ENCODE assay signal across 10 cellular contexts in genomic region chr6:135129139-135129867, GRCh38. TPM values are rescaled to one million over a fixed set of nuclear protein-coding genes. Genes with fewer than 3 reads are reported as not detected.
DNase-seq lines count a peak whose midpoint lies in the region; ATAC-seq, FAIRE-seq and TF ChIP-seq lines count a peak whose summit lies in the region.
"Had no signal": no experiment of that assay in that cellular context is flagged by ENCODE, and none has a peak within 500 bp of the region (broad histone marks: within the 10 kb centered on the region; RNA-seq: fewer than 3 reads in every experiment).

No MANE protein-coding gene starts in this region.

- H3K4me3 ChIP-seq in OCI-LY3 (ENCODE audit: low read length), result peak overlapping the region; percentile 18
- H3K4me3 ChIP-seq: skin epidermis had no signal

- no peak for FAIRE-seq in D721Med (lab: Jason Lieb, UNC)

- no peaks in the 10 kb centered on the region for H3K9me3 ChIP-seq in OCI-LY3 (ENCODE audit: insufficient read depth, low read length)

- H3K36me3 Mint-ChIP-seq in naive thymus-derived CD8-positive, alpha-beta T cell, result no peaks in the 10 kb centered on the region
- no peaks in the 10 kb centered on the region for H3K36me3 Mint-ChIP-seq in type B pancreatic cell

- DNase-seq in naive thymus-derived CD8-positive, alpha-beta T cell, result peak in 3 of 10 donors; percentile 26 to 33 (median 30)
- DNase-seq in D721Med (ENCODE audit: insufficient read length, low spot score) (no peak), type B pancreatic cell (ENCODE audit: extremely low spot score, unreplicated experiment) (no peak), DMS53 (lab: John Stamatoyannopoulos, UW) (no peak), DMS 273 treated with DMSO at 0.1 percent for 48 hours (lab: John Stamatoyannopoulos, UW) (no peak)
- DNase-seq: anterior cingulate cortex had no signal

- H3K79me2 ChIP-seq in OCI-LY3 (ENCODE audit: low read length), result no peaks in the 10 kb centered on the region

- peaks cover 8% of the 10 kb centered on the region for H3K36me3 ChIP-seq in OCI-LY3 (replicated peaks; ENCODE audit: low read depth, low read length)

- H3K4me1 ChIP-seq in OCI-LY3 (ENCODE audit: low read length), result peaks cover 23% of the 10 kb centered on the region

- peak overlapping the region; percentile 52 for H3K4me2 ChIP-seq in OCI-LY3 (ENCODE audit: low read length)

- no peaks in the 10 kb centered on the region for H3K27me3 Mint-ChIP-seq in naive thymus-derived CD8-positive, alpha-beta T cell
- peaks cover 8% of the 10 kb centered on the region for H3K27me3 Mint-ChIP-seq in type B pancreatic cell

- ATAC-seq in GM19043 (IDR thresholded peaks at IDR 0.05; ENCODE audit: low read depth, unreplicated experiment) (peak; percentile 58), HG02798 (IDR thresholded peaks at IDR 0.05; ENCODE audit: poor library complexity, unreplicated experiment) (peak; percentile 65)
- ATAC-seq in naive thymus-derived CD8-positive, alpha-beta T cell, result peak; percentile 59 to 73

- peak overlapping the region; percentile 95 to 99 (median 96) for H3K27ac Mint-ChIP-seq in naive thymus-derived CD8-positive, alpha-beta T cell
- no peak overlapping the region for H3K27ac Mint-ChIP-seq in type B pancreatic cell

- peaks cover 0 to 8% (median 0%) of the 10 kb centered on the region in 9 donors for H3K9me3 Mint-ChIP-seq in naive thymus-derived CD8-positive, alpha-beta T cell
- H3K9me3 Mint-ChIP-seq in type B pancreatic cell, result no peaks in the 10 kb centered on the region

- H3K9ac ChIP-seq in OCI-LY3 (ENCODE audit: low read length), result peak overlapping the region; percentile 10; the same call in 1 of the 2 replicates

- H3K27me3 ChIP-seq in OCI-LY3 (ENCODE audit: low read depth, low read length), result no peaks in the 10 kb centered on the region

- H4K20me1 ChIP-seq in OCI-LY3 (ENCODE audit: insufficient read depth, low read length), result peaks cover 14% of the 10 kb centered on the region

- POLR2A ChIA-PET in naive thymus-derived CD8-positive, alpha-beta T cell (lab: Charles Lee), result interaction anchor here (0.6 to 2.3 kb wide), 14 partner anchors 8 to 1160 kb away, joined by 3 to 25 read pairs (median 6); partner anchors contain the start of genes BCLAF1, HBS1L and MYB

- H3K4me3 Mint-ChIP-seq in naive thymus-derived CD8-positive, alpha-beta T cell, result peak overlapping the region; percentile 18 to 91 (median 78)
- H3K4me3 Mint-ChIP-seq in type B pancreatic cell, result no peak overlapping the region

- peaks cover 26 to 45% (median 41%) of the 10 kb centered on the region in 4 donors for H3K4me1 Mint-ChIP-seq in naive thymus-derived CD8-positive, alpha-beta T cell
- no peaks in the 10 kb centered on the region for H3K4me1 Mint-ChIP-seq in type B pancreatic cell (ENCODE audit: unreplicated experiment)

- no peak overlapping the region for H2AFZ ChIP-seq in OCI-LY3 (ENCODE audit: low read depth, low read length)

- peak overlapping the region; percentile 7; the same call in 1 of the 2 replicates for H3K27ac ChIP-seq in OCI-LY3 (ENCODE audit: low read length)

- TF ChIP-seq CTCF in OCI-LY3 (IDR thresholded peaks at IDR 0.05; ENCODE audit: low read depth, low read length), result no peak
- no peak for TF ChIP-seq CTCF in D721Med (IDR thresholded peaks at IDR 0.05; ENCODE audit: insufficient read depth, missing control alignments)
- TF ChIP-seq CTCF in type B pancreatic cell (conservative IDR thresholded peaks at IDR 0.05), result no peak

RNA-seq across cellular contexts. Expression of gene MYB, which starts 51.8 kb away (rescaled TPM):
- 10 to 100 TPM; 20.9 to 22.5 TPM for total RNA-seq in naive thymus-derived CD8-positive, alpha-beta T cell
- 1 to 10 TPM; 2.4 to 4.8 (median 2.5) TPM for polyA plus RNA-seq in naive thymus-derived CD8-positive, alpha-beta T cell
- total RNA-seq in type B pancreatic cell (ENCODE audit: low replicate concordance), result 4.7 and 4.9 TPM in 2 replicates
